Comparison of ENCODE assay signal across 8 cellular contexts in genomic region chr3:194573680-194574437, GRCh38. TPM values are rescaled to one million over a fixed set of nuclear protein-coding genes. Genes with fewer than 3 reads are reported as not detected.
DNase-seq lines count a peak whose midpoint lies in the region; ATAC-seq and TF ChIP-seq lines count a peak whose summit lies in the region.

No MANE protein-coding gene starts in this region.

- no peaks in the 10 kb centered on the region for H3K36me3 ChIP-seq in uterus

- no peaks in the 10 kb centered on the region for H3K27me3 ChIP-seq in uterus

- TF ChIP-seq POLR2A in uterus (IDR thresholded peaks at IDR 0.05): no peak

- DNase-seq in A172 (ENCODE audit: low spot score) (peak; percentile 68), NCI-H345 treated with DMSO at 0.1 percent for 48 hours (lab: John Stamatoyannopoulos, UW; ENCODE audit: unreplicated experiment) (peak; percentile 5), activated T-cell treated with anti-CD3 and anti-CD28 coated beads for 1 hour (ENCODE audit: low read depth) (peak; percentile 13), fibroblast of the conjunctiva (ENCODE audit: low read depth) (peak; percentile 43), renal cortical epithelial cell (ENCODE audit: low read depth) (peak; percentile 49), uterus (no peak)

- H3K27ac ChIP-seq in uterus: no peak overlapping the region

- ATAC-seq in HG02852 (IDR thresholded peaks at IDR 0.05; ENCODE audit: unreplicated experiment): peak; percentile 67

- intact Hi-C loops in uterus (cut with DNase I; ENCODE audit: low total_unique reads): no loop called here

- H3K4me3 ChIP-seq in uterus: no peak overlapping the region

- no peaks in the 10 kb centered on the region for H3K4me1 ChIP-seq in uterus

- H3K9me3 ChIP-seq in uterus: no peaks in the 10 kb centered on the region

- peak; percentile 89 for TF ChIP-seq CTCF in GM12873 (IDR thresholded peaks at IDR 0.05; ENCODE audit: insufficient read depth, low read depth, low read length, missing control alignments)
- peak in 1 of 4 experiments; percentile 21 for TF ChIP-seq CTCF in uterus (IDR thresholded peaks at IDR 0.05)

RNA-seq across cellular contexts. Expression of gene TMEM44, which starts 59.4 kb away (rescaled TPM):
- total RNA-seq in A172 (2014; rRNA removed; shearing (Covaris generic)): 14.2 and 15.4 TPM in 2 replicates
- total RNA-seq in renal cortical epithelial cell (14.9 and 20.7 TPM in 2 replicates), uterus (10 to 100 TPM in 3 of 4 donors, 1 to 10 TPM in 1; 6.5 to 24.5 (median 19.5) TPM)

Comparison
In these comparisons a context has a peak if more than half of its experiments do, and no peak if none do; other contexts are left out.
1. DNase-seq: peak in A172 (single experiment), NCI-H345 treated with DMSO at 0.1 percent for 48 hours (single experiment), activated T-cell treated with anti-CD3 and anti-CD28 coated beads for 1 hour (single experiment), fibroblast of the conjunctiva (single experiment) and renal cortical epithelial cell (single experiment); none in uterus (0 of 2).